ENCODE assay signal across 18 cellular contexts in genomic region chr2:12141618-12142220, GRCh38.
DNase-seq lines count a peak whose midpoint lies in the region; ATAC-seq, FAIRE-seq and TF ChIP-seq lines count a peak whose summit lies in the region.
"Had no signal": no experiment of that assay in that cellular context is flagged by ENCODE, and none has a peak within 500 bp of the region (broad histone marks: within the 10 kb centered on the region; RNA-seq: fewer than 3 reads in every experiment).

No MANE protein-coding gene starts in this region.

- H3K4ac ChIP-seq in IMR-90 (ENCODE audit: low read depth, low read length), result no peak overlapping the region

- H3K36me3 ChIP-seq in IMR-90 (ENCODE audit: control insufficient read depth, insufficient read depth, low read length) (no peaks in the 10 kb centered on the region), SK-N-SH (replicated peaks in 1 of 2; ENCODE audit: control insufficient read depth in 1 of 2, insufficient read depth in 2 of 2, low read length in 1 of 2) (no peaks in the 10 kb centered on the region), neural cell (ENCODE audit: insufficient read depth, low read length) (no peaks in the 10 kb centered on the region), lower lobe of right lung (no peaks in the 10 kb centered on the region)
- H3K36me3 ChIP-seq: BLaER1 had no signal

- H2BK5ac ChIP-seq in IMR-90 (ENCODE audit: low read depth, low read length, poor library complexity, severe bottlenecking), result no peak overlapping the region

- H2BK120ac ChIP-seq in IMR-90 (ENCODE audit: low read depth, low read length), result no peak overlapping the region

- H3K9me1 ChIP-seq in IMR-90 (ENCODE audit: insufficient read depth, low read length), result no peaks in the 10 kb centered on the region

- no peaks in the 10 kb centered on the region for H3F3A ChIP-seq in SK-N-SH (replicated peaks; ENCODE audit: insufficient read depth)
- H3F3A ChIP-seq in neural cell (ENCODE audit: insufficient read depth, low read length, poor library complexity, severe bottlenecking), result no peaks in the 10 kb centered on the region

- H3K4me1 ChIP-seq in IMR-90 (ENCODE audit: control insufficient read depth, insufficient read depth, low read length) (no peaks in the 10 kb centered on the region), SK-N-SH (ENCODE audit: control insufficient read depth in 1 of 2, insufficient read depth in 2 of 2, low read depth in 1 of 2, low read length in 1 of 2) (peaks cover 0 to 9% of the 10 kb centered on the region in 2 experiments; a peak in 3 of 4 replicates), lower lobe of right lung (no peaks in the 10 kb centered on the region)
- H3K4me1 ChIP-seq: BLaER1 had no signal

- no peak overlapping the region for H2AK9ac ChIP-seq in IMR-90 (replicated peaks; ENCODE audit: low read depth, low read length, poor library complexity)

- H4K20me1 ChIP-seq in IMR-90 (ENCODE audit: insufficient read depth, low read length), result no peaks in the 10 kb centered on the region
- H4K20me1 ChIP-seq in SK-N-SH (ENCODE audit: insufficient read depth), result no peaks in the 10 kb centered on the region
- no peaks in the 10 kb centered on the region for H4K20me1 ChIP-seq in neural cell (ENCODE audit: insufficient read depth)
- H4K20me1 ChIP-seq: BLaER1 had no signal

- H3K4me3 ChIP-seq in IMR-90 (ENCODE audit: insufficient read depth, low read depth, low read length), result no peak overlapping the region
- H3K4me3 ChIP-seq in SK-N-SH (ENCODE audit: low read depth in 2 of 2, low read length in 1 of 2), result no peak overlapping the region
- no peak overlapping the region for H3K4me3 ChIP-seq in neural cell (ENCODE audit: low read length)
- no peak overlapping the region for H3K4me3 ChIP-seq in lower lobe of right lung
- H3K4me3 ChIP-seq: BLaER1, GM23338 had no signal

- TF ChIP-seq EP300 in SK-N-SH (IDR thresholded peaks at IDR 0.05; ENCODE audit: borderline replicate concordance in 1 of 2, low read depth in 1 of 2, low read length in 1 of 2) (no peak), neural cell (conservative IDR thresholded peaks at IDR 0.05; ENCODE audit: poor library complexity, severe bottlenecking) (no peak)

- H3K18ac ChIP-seq in IMR-90 (ENCODE audit: low read depth, low read length), result no peak overlapping the region

- POLR2A ChIA-PET in IMR-90 (lab: Charles Lee; ENCODE audit: unreplicated experiment) (no interaction called here), SK-N-SH (lab: Yijun Ruan, JAX) (no interaction called here)

- H3K23ac ChIP-seq in IMR-90 (ENCODE audit: low read depth, low read length), result no peak overlapping the region

- in situ Hi-C loops in IMR-90 (cut with MboI; ENCODE audit: low sequenced_read_pairs), result no loop called here

- H2AFZ ChIP-seq in IMR-90 (replicated peaks; ENCODE audit: low read length, poor library complexity) (no peak overlapping the region), SK-N-SH (ENCODE audit: low read depth) (no peak overlapping the region), neural cell (ENCODE audit: low read depth, low read length) (no peak overlapping the region)

- DNase-seq in NCI-H2227 treated with DMSO at 0.1 percent for 48 hours (lab: John Stamatoyannopoulos, UW), result peak; percentile 15
- DNase-seq in NCI-H2227 (lab: John Stamatoyannopoulos, UW; ENCODE audit: unreplicated experiment), result no peak
- no peak for DNase-seq in IMR-90
- DNase-seq in SK-N-SH, result peak; percentile 44
- DNase-seq in lower lobe of right lung, result no peak
- no peak for DNase-seq in frontal cortex (ENCODE audit: low spot score in 2 of 2)
- DNase-seq: AML-193; CD4-positive, alpha-beta memory T cell; DMS79; GDM1; HCEC 1CT had no signal

- H3K9me3 ChIP-seq in IMR-90 (ENCODE audit: control insufficient read depth, insufficient read depth, low read length) (no peaks in the 10 kb centered on the region), SK-N-SH (no peaks in the 10 kb centered on the region), neural cell (ENCODE audit: low read length) (no peaks in the 10 kb centered on the region), lower lobe of right lung (no peaks in the 10 kb centered on the region)
- H3K9me3 ChIP-seq: BLaER1 had no signal

- intact Hi-C loops in IMR-90 (cut with micrococcal nuclease), result no loop called here
- intact Hi-C loops in lower lobe of right lung (cut with DNase I), result no loop called here

- TF ChIP-seq POLR2A in IMR-90 (IDR thresholded peaks at IDR 0.05; ENCODE audit: low read depth, low read length), result no peak

- no CpG with 5 or more reads among the region's 1 CpG for whole genome bisulfite sequencing in IMR-90 (ENCODE audit: extremely low coverage in 2 of 2, insufficient read length in 1 of 2), 2 experiments
- 22% methylated on average over 1 of the region's 1 CpG for WGBS in SK-N-SH (ENCODE audit: low lambda C conversion rate)

- H4K91ac ChIP-seq in IMR-90 (ENCODE audit: insufficient read depth, low read depth, low read length), result no peak overlapping the region

- no peak overlapping the region for H3K56ac ChIP-seq in IMR-90 (ENCODE audit: extremely low read depth, insufficient read depth, low read length)

- ATAC-seq in IMR-90 (ENCODE audit: low read depth) (no peak), lower lobe of right lung (no peak)
- ATAC-seq: GM23338 had no signal

- H2AK5ac ChIP-seq in IMR-90 (ENCODE audit: low read depth, low read length), result no peak overlapping the region

- H3K14ac ChIP-seq in IMR-90 (replicated peaks; ENCODE audit: low read depth, low read length), result no peak overlapping the region

- H3K9me2 ChIP-seq in SK-N-SH, result no peaks in the 10 kb centered on the region
- H3K9me2 ChIP-seq in neural cell (ENCODE audit: insufficient read depth, low read length), result no peaks in the 10 kb centered on the region

- CTCF ChIA-PET in IMR-90 (lab: Yijun Ruan, JAX), result no interaction called here
- CTCF ChIA-PET in SK-N-SH (lab: Yijun Ruan, JAX), result interaction anchor here (0.6 to 3.3 kb wide), 11 partner anchors 19 to 866 kb away, joined by 3 to 17 read pairs (median 4); partner anchors contain the start of gene TRIB2

- no peaks in the 10 kb centered on the region for H3K79me1 ChIP-seq in IMR-90 (ENCODE audit: low read depth in 1 of 2, low read length in 2 of 2)

- no peak for FAIRE-seq in frontal cortex (lab: Jason Lieb, UNC)
- FAIRE-seq: A204.1, GM12892, H54 had no signal

- dilution Hi-C loops in IMR-90 (cut with HindIII; ENCODE audit: low sequenced_read_pairs, unreplicated experiment), result no loop called here

- no peak overlapping the region for H4K8ac ChIP-seq in IMR-90 (ENCODE audit: low read depth in 2 of 2, low read length in 2 of 2)

- TF ChIP-seq RAD21 in IMR-90 (IDR thresholded peaks at IDR 0.05; ENCODE audit: low read length) (no peak), SK-N-SH (IDR thresholded peaks at IDR 0.05; ENCODE audit: low read length) (peak; percentile 65), neural cell (conservative IDR thresholded peaks at IDR 0.05) (peak; percentile 64)

- H3K79me2 ChIP-seq in SK-N-SH (ENCODE audit: insufficient read depth) (no peaks in the 10 kb centered on the region), neural cell (replicated peaks; ENCODE audit: insufficient read depth, low read length) (no peaks in the 10 kb centered on the region)

- no peak overlapping the region for H2BK20ac ChIP-seq in IMR-90 (ENCODE audit: low read depth, low read length)

- no TSS peak for BruUV-seq in IMR-90 (replicated peaks; lab: Mats Ljungman, UMichigan)

- H3K4me2 ChIP-seq in IMR-90 (ENCODE audit: low read depth, low read length) (no peak overlapping the region), SK-N-SH (no peak overlapping the region), neural cell (ENCODE audit: low read length) (no peak overlapping the region)
- H3K4me2 ChIP-seq: BLaER1, GM23338 had no signal

- peaks cover 3% of the 10 kb centered on the region for H3K27me3 ChIP-seq in IMR-90 (ENCODE audit: control insufficient read depth, insufficient read depth, low read length)
- no peaks in the 10 kb centered on the region for H3K27me3 ChIP-seq in SK-N-SH (ENCODE audit: insufficient read depth)
- no peaks in the 10 kb centered on the region for H3K27me3 ChIP-seq in neural cell (ENCODE audit: insufficient read depth, low read depth, low read length)
- H3K27me3 ChIP-seq in lower lobe of right lung (ENCODE audit: low read depth), result no peaks in the 10 kb centered on the region
- H3K27me3 ChIP-seq: BLaER1 had no signal

- H4K5ac ChIP-seq in IMR-90 (ENCODE audit: low read depth, low read length), result no peak overlapping the region

- TF ChIP-seq CTCF in IMR-90 (conservative IDR thresholded peaks at IDR 0.05; ENCODE audit: low read depth, low read length), result no peak
- peak; percentile 33 for TF ChIP-seq CTCF in SK-N-SH (IDR thresholded peaks at IDR 0.05)
- TF ChIP-seq CTCF in neural cell (IDR thresholded peaks at IDR 0.05; ENCODE audit: poor library complexity, severe bottlenecking), result peak; percentile 57
- TF ChIP-seq CTCF in lower lobe of right lung (IDR thresholded peaks at IDR 0.05), result no peak

- H3K9ac ChIP-seq in IMR-90 (ENCODE audit: low read depth, low read length), result no peak overlapping the region
- H3K9ac ChIP-seq in SK-N-SH, result no peak overlapping the region
- no peak overlapping the region for H3K9ac ChIP-seq in neural cell (ENCODE audit: low read length)
- H3K9ac ChIP-seq: BLaER1 had no signal

- H2BK15ac ChIP-seq in IMR-90 (ENCODE audit: low read depth, low read length), result no peak overlapping the region

- H3K27ac ChIP-seq in IMR-90 (ENCODE audit: insufficient read depth, low read length), result no peak overlapping the region
- no peak overlapping the region for H3K27ac ChIP-seq in SK-N-SH (ENCODE audit: low read depth in 2 of 2, low read length in 1 of 2)
- H3K27ac ChIP-seq in neural cell (ENCODE audit: low read length), result no peak overlapping the region
- H3K27ac ChIP-seq in lower lobe of right lung, result no peak overlapping the region
- H3K27ac ChIP-seq: BLaER1, HL-60 had no signal

TF ChIP-seq in IMR-90, 13 proteins besides CTCF, POLR2A, EP300 and RAD21 (continues in another document):
- TF ChIP-seq MAFK (IDR thresholded peaks at IDR 0.05; ENCODE audit: low read depth, low read length), result peak; percentile 36; the same call in 1 of the 2 replicates
- no peak for TF ChIP-seq MXI1 (IDR thresholded peaks at IDR 0.05; ENCODE audit: borderline replicate concordance, low read depth, low read length)
- TF ChIP-seq BHLHE40 (IDR thresholded peaks at IDR 0.05; ENCODE audit: low read depth, low read length), result no peak

TF ChIP-seq in SK-N-SH, 30 proteins besides CTCF, POLR2A, EP300 and RAD21 (continues in another document):
- TF ChIP-seq GATA2 (CRISPR knock-in tag; IDR thresholded peaks at IDR 0.05) (peak; percentile 51), SMC3 (IDR thresholded peaks at IDR 0.05; ENCODE audit: low read depth, low read length) (peak; percentile 28; the same call in 1 of the 2 replicates)

Comparison
In these comparisons a context has a peak if more than half of its experiments do, and no peak if none do; other contexts are left out.
1. DNase-seq: peak in NCI-H2227 treated with DMSO at 0.1 percent for 48 hours (single experiment) and SK-N-SH (single experiment); none in NCI-H2227 (single experiment), IMR-90 (single experiment), lower lobe of right lung (single experiment) and frontal cortex (0 of 2).
2. CTCF ChIP-seq: peak in SK-N-SH (single experiment) and neural cell (single experiment); none in IMR-90 (single experiment) and lower lobe of right lung (single experiment).